1 cellular context compared by ENCODE assay signal in the genomic region with DNA sequence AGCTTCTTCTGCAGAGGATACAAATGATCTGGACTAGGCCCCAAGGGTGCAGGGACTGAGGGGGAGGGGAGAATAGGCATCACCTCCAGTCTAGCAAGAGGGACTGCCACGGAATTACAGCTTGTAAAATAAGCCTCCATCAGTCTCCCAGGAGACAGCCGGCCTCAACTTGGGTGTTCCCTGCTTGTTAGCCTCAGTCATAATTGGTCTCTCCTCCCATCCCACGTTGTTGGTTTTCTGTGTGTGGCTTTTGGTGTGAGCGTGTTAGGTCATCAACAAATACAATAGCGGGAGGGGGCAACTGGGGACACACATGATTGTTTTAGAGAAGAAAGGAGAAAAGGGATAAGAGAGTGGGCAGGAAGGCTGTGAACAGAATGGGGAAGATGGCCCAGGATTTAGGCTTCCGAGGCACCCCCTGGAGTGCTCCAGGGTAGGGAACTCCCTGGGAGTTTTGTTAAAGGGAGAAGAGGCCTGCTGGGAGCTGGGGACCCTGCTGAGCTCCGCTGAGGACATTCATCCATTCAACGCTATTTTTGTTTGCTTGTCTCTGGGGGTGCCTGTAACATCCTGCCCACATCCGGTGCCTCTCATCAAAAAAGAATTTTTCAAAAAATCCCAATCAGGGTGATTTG.
TF ChIP-seq lines count a peak whose summit lies in the region.

No MANE protein-coding gene starts in this region.

TF ChIP-seq in HepG2, 621 proteins besides CTCF, POLR2A, EP300 and RAD21 (continued from another document and continues in another):
- TF ChIP-seq, protein P1, sequence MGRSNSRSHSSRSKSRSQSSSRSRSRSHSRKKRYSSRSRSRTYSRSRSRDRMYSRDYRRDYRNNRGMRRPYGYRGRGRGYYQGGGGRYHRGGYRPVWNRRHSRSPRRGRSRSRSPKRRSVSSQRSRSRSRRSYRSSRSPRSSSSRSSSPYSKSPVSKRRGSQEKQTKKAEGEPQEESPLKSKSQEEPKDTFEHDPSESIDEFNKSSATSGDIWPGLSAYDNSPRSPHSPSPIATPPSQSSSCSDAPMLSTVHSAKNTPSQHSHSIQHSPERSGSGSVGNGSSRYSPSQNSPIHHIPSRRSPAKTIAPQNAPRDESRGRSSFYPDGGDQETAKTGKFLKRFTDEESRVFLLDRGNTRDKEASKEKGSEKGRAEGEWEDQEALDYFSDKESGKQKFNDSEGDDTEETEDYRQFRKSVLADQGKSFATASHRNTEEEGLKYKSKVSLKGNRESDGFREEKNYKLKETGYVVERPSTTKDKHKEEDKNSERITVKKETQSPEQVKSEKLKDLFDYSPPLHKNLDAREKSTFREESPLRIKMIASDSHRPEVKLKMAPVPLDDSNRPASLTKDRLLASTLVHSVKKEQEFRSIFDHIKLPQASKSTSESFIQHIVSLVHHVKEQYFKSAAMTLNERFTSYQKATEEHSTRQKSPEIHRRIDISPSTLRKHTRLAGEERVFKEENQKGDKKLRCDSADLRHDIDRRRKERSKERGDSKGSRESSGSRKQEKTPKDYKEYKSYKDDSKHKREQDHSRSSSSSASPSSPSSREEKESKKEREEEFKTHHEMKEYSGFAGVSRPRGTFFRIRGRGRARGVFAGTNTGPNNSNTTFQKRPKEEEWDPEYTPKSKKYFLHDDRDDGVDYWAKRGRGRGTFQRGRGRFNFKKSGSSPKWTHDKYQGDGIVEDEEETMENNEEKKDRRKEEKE (IDR thresholded peaks at IDR 0.05) = no peak
- TF ChIP-seq ETV5 (CRISPR knock-in tag; IDR thresholded peaks at IDR 0.05; ENCODE audit: borderline replicate concordance) (peak; percentile 46; the same call in 1 of the 2 replicates), NR2C2 (CRISPR knock-in tag; IDR thresholded peaks at IDR 0.05; ENCODE audit: borderline replicate concordance) (no peak), MYC (CRISPR knock-in tag; IDR thresholded peaks at IDR 0.05; ENCODE audit: borderline replicate concordance) (no peak), HOXD1 (CRISPR knock-in tag; IDR thresholded peaks at IDR 0.05) (no peak), CREM (IDR thresholded peaks at IDR 0.05) (no peak), CREM (CRISPR knock-in tag; IDR thresholded peaks at IDR 0.05) (no peak), ZNF546 (CRISPR knock-in tag; conservative IDR thresholded peaks at IDR 0.05) (no peak), FOXA1 (IDR thresholded peaks at IDR 0.05) (no peak), FOXA1 (CRISPR knock-in tag; IDR thresholded peaks at IDR 0.05) (no peak), ZNF207 (IDR thresholded peaks at IDR 0.05; ENCODE audit: borderline replicate concordance) (no peak), ZSCAN9 (CRISPR knock-in tag; IDR thresholded peaks at IDR 0.05; ENCODE audit: borderline replicate concordance) (no peak), SALL1 (CRISPR knock-in tag; IDR thresholded peaks at IDR 0.05) (peak; percentile 8; the same call in 1 of the 2 replicates), SNAI1 (CRISPR knock-in tag; IDR thresholded peaks at IDR 0.05; ENCODE audit: borderline replicate concordance) (no peak), SMAD9 (CRISPR knock-in tag; IDR thresholded peaks at IDR 0.05) (no peak), ZNF326 (CRISPR knock-in tag; IDR thresholded peaks at IDR 0.05; ENCODE audit: borderline replicate concordance) (0 out of 2 replicates have a peak, but pooled peaks have one; percentile 9), IKZF1 (IDR thresholded peaks at IDR 0.05) (no peak), NFKB2 (CRISPR knock-in tag; IDR thresholded peaks at IDR 0.05; ENCODE audit: borderline replicate concordance) (no peak), ZKSCAN5 (CRISPR knock-in tag; IDR thresholded peaks at IDR 0.05) (peak; percentile 87)
- TF ChIP-seq, protein P2, sequence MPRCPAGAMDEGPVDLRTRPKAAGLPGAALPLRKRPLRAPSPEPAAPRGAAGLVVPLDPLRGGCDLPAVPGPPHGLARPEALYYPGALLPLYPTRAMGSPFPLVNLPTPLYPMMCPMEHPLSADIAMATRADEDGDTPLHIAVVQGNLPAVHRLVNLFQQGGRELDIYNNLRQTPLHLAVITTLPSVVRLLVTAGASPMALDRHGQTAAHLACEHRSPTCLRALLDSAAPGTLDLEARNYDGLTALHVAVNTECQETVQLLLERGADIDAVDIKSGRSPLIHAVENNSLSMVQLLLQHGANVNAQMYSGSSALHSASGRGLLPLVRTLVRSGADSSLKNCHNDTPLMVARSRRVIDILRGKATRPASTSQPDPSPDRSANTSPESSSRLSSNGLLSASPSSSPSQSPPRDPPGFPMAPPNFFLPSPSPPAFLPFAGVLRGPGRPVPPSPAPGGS (CRISPR knock-in tag; IDR thresholded peaks at IDR 0.05) = no peak
- TF ChIP-seq, protein P3, sequence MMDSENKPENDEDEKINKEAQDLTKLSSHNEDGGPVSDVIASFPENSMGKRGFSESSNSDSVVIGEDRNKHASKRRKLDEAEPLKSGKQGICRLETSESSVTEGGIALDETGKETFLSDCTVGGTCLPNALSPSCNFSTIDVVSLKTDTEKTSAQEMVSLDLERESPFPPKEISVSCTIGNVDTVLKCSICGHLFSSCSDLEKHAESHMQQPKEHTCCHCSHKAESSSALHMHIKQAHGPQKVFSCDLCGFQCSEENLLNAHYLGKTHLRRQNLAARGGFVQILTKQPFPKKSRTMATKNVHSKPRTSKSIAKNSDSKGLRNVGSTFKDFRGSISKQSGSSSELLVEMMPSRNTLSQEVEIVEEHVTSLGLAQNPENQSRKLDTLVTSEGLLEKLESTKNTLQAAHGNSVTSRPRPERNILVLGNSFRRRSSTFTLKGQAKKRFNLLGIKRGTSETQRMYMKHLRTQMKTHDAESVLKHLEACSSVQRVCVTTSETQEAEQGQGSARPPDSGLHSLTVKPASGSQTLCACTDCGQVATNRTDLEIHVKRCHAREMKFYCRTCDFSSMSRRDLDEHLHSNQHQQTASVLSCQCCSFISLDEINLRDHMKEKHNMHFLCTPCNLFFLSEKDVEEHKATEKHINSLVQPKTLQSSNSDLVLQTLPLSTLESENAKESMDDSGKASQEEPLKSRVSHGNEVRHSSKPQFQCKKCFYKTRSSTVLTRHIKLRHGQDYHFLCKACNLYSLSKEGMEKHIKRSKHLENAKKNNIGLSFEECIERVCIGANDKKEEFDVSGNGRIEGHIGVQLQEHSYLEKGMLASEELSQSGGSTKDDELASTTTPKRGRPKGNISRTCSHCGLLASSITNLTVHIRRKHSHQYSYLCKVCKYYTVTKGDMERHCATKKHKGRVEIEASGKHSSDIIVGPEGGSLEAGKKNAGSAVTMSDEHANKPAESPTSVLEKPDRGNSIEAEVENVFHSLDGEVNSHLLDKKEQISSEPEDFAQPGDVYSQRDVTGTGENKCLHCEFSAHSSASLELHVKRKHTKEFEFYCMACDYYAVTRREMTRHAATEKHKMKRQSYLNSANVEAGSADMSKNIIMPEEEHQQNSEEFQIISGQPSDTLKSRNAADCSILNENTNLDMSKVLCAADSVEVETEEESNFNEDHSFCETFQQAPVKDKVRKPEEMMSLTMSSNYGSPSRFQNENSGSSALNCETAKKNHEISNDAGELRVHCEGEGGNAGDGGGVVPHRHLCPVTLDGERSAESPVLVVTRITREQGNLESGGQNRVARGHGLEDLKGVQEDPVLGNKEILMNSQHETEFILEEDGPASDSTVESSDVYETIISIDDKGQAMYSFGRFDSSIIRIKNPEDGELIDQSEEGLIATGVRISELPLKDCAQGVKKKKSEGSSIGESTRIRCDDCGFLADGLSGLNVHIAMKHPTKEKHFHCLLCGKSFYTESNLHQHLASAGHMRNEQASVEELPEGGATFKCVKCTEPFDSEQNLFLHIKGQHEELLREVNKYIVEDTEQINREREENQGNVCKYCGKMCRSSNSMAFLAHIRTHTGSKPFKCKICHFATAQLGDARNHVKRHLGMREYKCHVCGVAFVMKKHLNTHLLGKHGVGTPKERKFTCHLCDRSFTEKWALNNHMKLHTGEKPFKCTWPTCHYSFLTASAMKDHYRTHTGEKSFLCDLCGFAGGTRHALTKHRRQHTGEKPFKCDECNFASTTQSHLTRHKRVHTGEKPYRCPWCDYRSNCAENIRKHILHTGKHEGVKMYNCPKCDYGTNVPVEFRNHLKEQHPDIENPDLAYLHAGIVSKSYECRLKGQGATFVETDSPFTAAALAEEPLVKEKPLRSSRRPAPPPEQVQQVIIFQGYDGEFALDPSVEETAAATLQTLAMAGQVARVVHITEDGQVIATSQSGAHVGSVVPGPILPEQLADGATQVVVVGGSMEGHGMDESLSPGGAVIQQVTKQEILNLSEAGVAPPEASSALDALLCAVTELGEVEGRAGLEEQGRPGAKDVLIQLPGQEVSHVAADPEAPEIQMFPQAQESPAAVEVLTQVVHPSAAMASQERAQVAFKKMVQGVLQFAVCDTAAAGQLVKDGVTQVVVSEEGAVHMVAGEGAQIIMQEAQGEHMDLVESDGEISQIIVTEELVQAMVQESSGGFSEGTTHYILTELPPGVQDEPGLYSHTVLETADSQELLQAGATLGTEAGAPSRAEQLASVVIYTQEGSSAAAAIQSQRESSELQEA (CRISPR knock-in tag; IDR thresholded peaks at IDR 0.05; ENCODE audit: not compliant biosample characterization) = peak; percentile 61
- TF ChIP-seq, protein P4, sequence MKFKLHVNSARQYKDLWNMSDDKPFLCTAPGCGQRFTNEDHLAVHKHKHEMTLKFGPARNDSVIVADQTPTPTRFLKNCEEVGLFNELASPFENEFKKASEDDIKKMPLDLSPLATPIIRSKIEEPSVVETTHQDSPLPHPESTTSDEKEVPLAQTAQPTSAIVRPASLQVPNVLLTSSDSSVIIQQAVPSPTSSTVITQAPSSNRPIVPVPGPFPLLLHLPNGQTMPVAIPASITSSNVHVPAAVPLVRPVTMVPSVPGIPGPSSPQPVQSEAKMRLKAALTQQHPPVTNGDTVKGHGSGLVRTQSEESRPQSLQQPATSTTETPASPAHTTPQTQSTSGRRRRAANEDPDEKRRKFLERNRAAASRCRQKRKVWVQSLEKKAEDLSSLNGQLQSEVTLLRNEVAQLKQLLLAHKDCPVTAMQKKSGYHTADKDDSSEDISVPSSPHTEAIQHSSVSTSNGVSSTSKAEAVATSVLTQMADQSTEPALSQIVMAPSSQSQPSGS (CRISPR knock-in tag; IDR thresholded peaks at IDR 0.05) = no peak
- TF ChIP-seq, protein P5, sequence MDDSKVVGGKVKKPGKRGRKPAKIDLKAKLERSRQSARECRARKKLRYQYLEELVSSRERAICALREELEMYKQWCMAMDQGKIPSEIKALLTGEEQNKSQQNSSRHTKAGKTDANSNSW (CRISPR knock-in tag; IDR thresholded peaks at IDR 0.05; ENCODE audit: borderline replicate concordance) = 0 out of 2 replicates have a peak, but pooled peaks have one; percentile 45
- TF ChIP-seq, protein P6, sequence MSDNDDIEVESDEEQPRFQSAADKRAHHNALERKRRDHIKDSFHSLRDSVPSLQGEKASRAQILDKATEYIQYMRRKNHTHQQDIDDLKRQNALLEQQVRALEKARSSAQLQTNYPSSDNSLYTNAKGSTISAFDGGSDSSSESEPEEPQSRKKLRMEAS (IDR thresholded peaks at IDR 0.05) = no peak
- TF ChIP-seq, protein P7, sequence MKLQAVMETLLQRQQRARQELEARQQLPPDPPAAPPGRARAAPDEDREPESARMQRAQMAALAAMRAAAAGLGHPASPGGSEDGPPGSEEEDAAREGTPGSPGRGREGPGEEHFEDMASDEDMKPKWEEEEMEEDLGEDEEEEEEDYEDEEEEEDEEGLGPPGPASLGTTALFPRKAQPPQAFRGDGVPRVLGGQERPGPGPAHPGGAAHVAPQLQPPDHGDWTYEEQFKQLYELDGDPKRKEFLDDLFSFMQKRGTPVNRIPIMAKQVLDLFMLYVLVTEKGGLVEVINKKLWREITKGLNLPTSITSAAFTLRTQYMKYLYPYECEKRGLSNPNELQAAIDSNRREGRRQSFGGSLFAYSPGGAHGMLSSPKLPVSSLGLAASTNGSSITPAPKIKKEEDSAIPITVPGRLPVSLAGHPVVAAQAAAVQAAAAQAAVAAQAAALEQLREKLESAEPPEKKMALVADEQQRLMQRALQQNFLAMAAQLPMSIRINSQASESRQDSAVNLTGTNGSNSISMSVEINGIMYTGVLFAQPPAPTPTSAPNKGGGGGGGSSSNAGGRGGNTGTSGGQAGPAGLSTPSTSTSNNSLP (IDR thresholded peaks at IDR 0.05; ENCODE audit: low read depth, low read length) = no peak
- TF ChIP-seq, protein P8, sequence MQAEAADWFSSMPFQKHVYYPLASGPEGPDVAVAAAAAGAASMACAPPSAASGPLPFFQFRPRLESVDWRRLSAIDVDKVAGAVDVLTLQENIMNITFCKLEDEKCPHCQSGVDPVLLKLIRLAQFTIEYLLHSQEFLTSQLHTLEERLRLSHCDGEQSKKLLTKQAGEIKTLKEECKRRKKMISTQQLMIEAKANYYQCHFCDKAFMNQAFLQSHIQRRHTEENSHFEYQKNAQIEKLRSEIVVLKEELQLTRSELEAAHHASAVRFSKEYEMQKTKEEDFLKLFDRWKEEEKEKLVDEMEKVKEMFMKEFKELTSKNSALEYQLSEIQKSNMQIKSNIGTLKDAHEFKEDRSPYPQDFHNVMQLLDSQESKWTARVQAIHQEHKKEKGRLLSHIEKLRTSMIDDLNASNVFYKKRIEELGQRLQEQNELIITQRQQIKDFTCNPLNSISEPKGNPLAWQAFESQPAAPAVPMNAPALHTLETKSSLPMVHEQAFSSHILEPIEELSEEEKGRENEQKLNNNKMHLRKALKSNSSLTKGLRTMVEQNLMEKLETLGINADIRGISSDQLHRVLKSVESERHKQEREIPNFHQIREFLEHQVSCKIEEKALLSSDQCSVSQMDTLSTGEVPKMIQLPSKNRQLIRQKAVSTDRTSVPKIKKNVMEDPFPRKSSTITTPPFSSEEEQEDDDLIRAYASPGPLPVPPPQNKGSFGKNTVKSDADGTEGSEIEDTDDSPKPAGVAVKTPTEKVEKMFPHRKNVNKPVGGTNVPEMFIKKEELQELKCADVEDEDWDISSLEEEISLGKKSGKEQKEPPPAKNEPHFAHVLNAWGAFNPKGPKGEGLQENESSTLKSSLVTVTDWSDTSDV (CRISPR knock-in tag; IDR thresholded peaks at IDR 0.05) = no peak
